1 cellular context compared by ENCODE assay signal in the genomic region with DNA sequence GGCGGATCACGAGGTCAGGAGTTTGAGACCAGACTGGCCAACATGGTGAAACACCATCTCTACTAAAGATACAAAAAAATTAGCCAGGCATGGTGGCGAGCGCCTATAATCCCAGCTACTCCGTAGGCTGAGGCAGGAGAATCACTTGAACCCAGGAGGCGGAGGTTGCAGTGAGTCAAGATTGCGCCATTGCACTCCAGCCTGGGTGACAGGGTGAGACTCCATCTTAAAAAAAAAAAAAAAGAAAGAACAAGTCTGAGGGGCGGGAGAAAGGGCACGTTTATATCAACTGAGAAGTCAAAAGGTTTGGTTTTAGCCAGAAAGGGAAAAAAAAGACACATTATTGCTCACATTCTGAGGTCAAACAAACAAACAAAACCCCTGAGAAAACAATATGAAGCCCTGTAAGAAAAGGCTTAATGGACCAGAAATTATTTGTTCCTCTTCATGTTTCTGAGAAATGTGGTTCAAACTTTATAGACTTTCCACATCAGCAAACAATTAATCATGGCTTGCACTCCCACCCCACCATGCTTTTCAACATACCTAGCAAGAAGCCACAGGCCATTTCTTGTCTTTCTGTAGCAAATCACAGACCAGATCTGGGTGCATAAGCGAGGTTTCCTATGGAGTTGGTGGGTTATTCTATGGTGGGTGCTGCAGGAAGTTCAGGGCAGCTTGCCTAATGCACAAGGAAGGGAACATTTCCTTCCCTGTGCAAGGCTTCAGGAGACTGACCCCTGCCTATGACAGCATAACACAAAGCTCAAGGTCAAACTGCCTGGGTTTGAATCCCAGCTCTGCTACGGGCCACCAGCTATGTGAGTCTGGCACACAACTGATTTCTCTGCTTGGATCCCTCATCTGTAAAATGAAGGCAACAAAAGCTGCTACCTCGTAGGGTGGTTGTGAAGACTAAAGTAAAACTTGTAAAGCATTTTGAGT.
TF ChIP-seq lines count a peak whose summit lies in the region.

No MANE protein-coding gene starts in this region.

TF ChIP-seq in HepG2, 621 proteins besides CTCF, POLR2A, EP300 and RAD21 (continued from another document):
- TF ChIP-seq ARID5B (CRISPR knock-in tag; IDR thresholded peaks at IDR 0.05) (peak; percentile 69), TEAD3 (CRISPR knock-in tag; optimal IDR thresholded peaks at IDR 0.05; ENCODE audit: borderline replicate concordance) (peak; percentile 31), NR2C2 (CRISPR knock-in tag; IDR thresholded peaks at IDR 0.05; ENCODE audit: borderline replicate concordance) (peak; percentile 31; the same call in 1 of the 2 replicates), ELF3 (CRISPR knock-in tag; IDR thresholded peaks at IDR 0.05) (peak; percentile 47; the same call in 1 of the 2 replicates), HMG20A (CRISPR knock-in tag; IDR thresholded peaks at IDR 0.05; ENCODE audit: borderline replicate concordance) (peak; percentile 25; the same call in 1 of the 2 replicates), NR2F6 (IDR thresholded peaks at IDR 0.05) (no peak), NR2F6 (CRISPR knock-in tag; IDR thresholded peaks at IDR 0.05) (peak; percentile 38; the same call in 1 of the 2 replicates), ESRRA (CRISPR knock-in tag; IDR thresholded peaks at IDR 0.05; ENCODE audit: low read depth) (0 out of 2 replicates have a peak, but pooled peaks have one; percentile 40)
